1 cellular context compared by ENCODE assay signal in the genomic region with DNA sequence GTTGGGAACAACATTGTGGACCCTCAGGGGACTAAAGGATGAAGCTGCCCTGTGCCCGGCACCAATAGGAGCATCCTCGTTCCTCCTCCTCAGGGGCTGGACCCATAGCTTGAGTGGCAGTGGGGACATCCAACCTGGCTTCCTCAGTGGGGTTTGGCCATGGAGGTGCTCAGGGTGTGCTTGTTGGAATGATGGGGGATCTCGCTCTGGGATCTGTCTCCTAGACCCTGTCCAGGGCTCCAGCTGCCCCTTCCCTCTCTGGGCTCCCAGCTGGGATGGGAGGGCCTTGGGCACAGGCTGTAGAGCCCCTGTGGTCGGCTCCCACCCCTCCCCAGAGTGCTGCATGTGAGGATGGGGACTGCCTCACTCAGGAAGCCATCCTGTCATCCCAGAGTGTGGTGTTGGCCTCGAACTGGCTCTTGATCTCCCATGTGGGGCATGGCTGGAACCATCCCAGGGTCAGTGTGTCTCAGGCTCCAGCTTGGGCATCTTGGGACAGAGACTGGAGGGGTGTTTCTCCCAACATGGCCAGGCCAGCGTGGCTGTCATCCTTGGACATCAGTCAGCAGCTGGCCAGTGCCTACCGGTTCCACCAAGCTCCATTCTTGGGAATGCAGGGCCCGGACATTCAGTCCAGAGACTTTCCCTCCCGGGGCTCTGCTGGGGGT.
A peak's percentile ranks its signal among the peaks of the same experiment; 100 is the strongest.
TF ChIP-seq lines count a peak whose summit lies in the region.

No MANE protein-coding gene starts in this region.

TF ChIP-seq in GM12878, 131 proteins besides CTCF, POLR2A, EP300 and RAD21:
- TF ChIP-seq PKNOX1 (IDR thresholded peaks at IDR 0.05), result peak; percentile 73
- no peak for TF ChIP-seq NFYA (IDR thresholded peaks at IDR 0.05; ENCODE audit: borderline replicate concordance, low read depth, low read length)
